21 cellular contexts compared by ENCODE assay signal in the genomic region with DNA sequence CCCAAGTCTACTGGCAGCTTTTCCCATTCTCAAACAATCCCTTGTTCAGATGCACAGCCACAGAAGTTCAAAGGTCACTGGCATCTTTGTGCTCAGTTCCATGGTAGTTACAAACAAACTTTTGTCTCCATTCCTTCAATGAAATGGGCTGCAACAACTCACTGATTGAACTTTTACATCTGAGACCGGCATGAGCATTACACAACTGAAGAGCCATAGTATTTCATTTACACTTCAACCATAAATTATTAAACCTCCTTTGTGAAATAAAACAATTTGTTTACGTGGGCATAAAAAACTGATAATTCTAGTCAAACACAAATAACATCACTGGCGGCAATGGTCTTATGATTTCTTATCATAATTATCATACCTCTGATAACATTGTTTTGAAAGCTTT.
A peak's percentile ranks its signal among the peaks of the same experiment; 100 is the strongest.
DNase-seq lines count a peak whose midpoint lies in the region; ATAC-seq and TF ChIP-seq lines count a peak whose summit lies in the region.
"Had no signal": no experiment of that assay in that cellular context is flagged by ENCODE, and none has a peak within 500 bp of the region (broad histone marks: within the 10 kb centered on the region; RNA-seq: fewer than 3 reads in every experiment).

No MANE protein-coding gene starts in this region.

- H3K27me3 ChIP-seq in Loucy (ENCODE audit: insufficient read depth, low read length, poor library complexity, severe bottlenecking) = no peaks in the 10 kb centered on the region
- no peaks in the 10 kb centered on the region for H3K27me3 ChIP-seq in fibroblast of lung (ENCODE audit: control insufficient read depth, insufficient read depth, low read length)
- no peaks in the 10 kb centered on the region for H3K27me3 ChIP-seq in mesendoderm (ENCODE audit: insufficient read depth, low read length, poor library complexity)
- H3K27me3 ChIP-seq: ascending aorta had no signal

- H2BK5ac ChIP-seq in mesendoderm (ENCODE audit: low read length) = no peak overlapping the region

- peak overlapping the region; percentile 40 for H3K18ac ChIP-seq in mesendoderm (ENCODE audit: low read length)

- no peak overlapping the region for H4K8ac ChIP-seq in mesendoderm (ENCODE audit: low read depth, low read length)

- no peaks in the 10 kb centered on the region for H3F3A ChIP-seq in Loucy (ENCODE audit: low read depth)

- H3K4me2 ChIP-seq in Loucy (ENCODE audit: low read depth, low read length, poor library complexity, severe bottlenecking) (peak overlapping the region; percentile 21), fibroblast of lung (ENCODE audit: extremely low read depth, insufficient read depth, low read length) (no peak overlapping the region), mesendoderm (ENCODE audit: low read length) (no peak overlapping the region)

- H3K9me2 ChIP-seq in Loucy (replicated peaks; ENCODE audit: low read depth, low read length) = no peaks in the 10 kb centered on the region

- no peak for TF ChIP-seq CTCF in Loucy (conservative IDR thresholded peaks at IDR 0.05; ENCODE audit: low read length)
- no peak for TF ChIP-seq CTCF in fibroblast of lung (conservative IDR thresholded peaks at IDR 0.05 in 1 of 2, IDR thresholded peaks at IDR 0.05 in 1 of 2; ENCODE audit: low read depth in 1 of 2, low read length in 2 of 2)

- no peak overlapping the region for H2BK15ac ChIP-seq in mesendoderm (replicated peaks; ENCODE audit: low read depth)

- H3K4me1 ChIP-seq in Loucy (ENCODE audit: insufficient read depth, low read length, poor library complexity, severe bottlenecking) = peaks cover 49% of the 10 kb centered on the region
- no peaks in the 10 kb centered on the region for H3K4me1 ChIP-seq in fibroblast of lung (ENCODE audit: control insufficient read depth, extremely low read depth, insufficient read depth, low read length)
- peaks cover 3% of the 10 kb centered on the region for H3K4me1 ChIP-seq in mesendoderm (ENCODE audit: control insufficient read depth, low read depth, low read length)

- H2AFZ ChIP-seq in Loucy (ENCODE audit: low read length) (no peak overlapping the region), fibroblast of lung (ENCODE audit: low read length) (no peak overlapping the region)

- H3K36me3 ChIP-seq in Loucy (ENCODE audit: insufficient read depth, low read length) (no peaks in the 10 kb centered on the region), fibroblast of lung (ENCODE audit: control insufficient read depth, insufficient read depth, low read length) (no peaks in the 10 kb centered on the region), mesendoderm (ENCODE audit: control insufficient read depth, insufficient read depth, low read length) (no peaks in the 10 kb centered on the region)
- H3K36me3 ChIP-seq: ascending aorta had no signal

- no peak for ATAC-seq in GM21423 (IDR thresholded peaks at IDR 0.05; ENCODE audit: unreplicated experiment)
- ATAC-seq: naive thymus-derived CD8-positive, alpha-beta T cell had no signal

- H3K79me1 ChIP-seq in mesendoderm (ENCODE audit: low read length) = peaks cover 5% of the 10 kb centered on the region

- DNase-seq in fibroblast of lung (ENCODE audit: low read depth in 2 of 2) (peak; percentile 40 to 49), mesendoderm (peak; percentile 40), substantia nigra (lab: John Stamatoyannopoulos, UW) (peak in 28 of 49 donors; percentile 20 to 79 (median 30)), NCI-H774 (lab: John Stamatoyannopoulos, UW) (no peak), NCI-H82 (lab: John Stamatoyannopoulos, UW) (no peak)
- DNase-seq: activated CD4-positive, alpha-beta T cell treated with anti-CD3 and anti-CD28 coated beads for 4 hours; activated CD8-positive, alpha-beta memory T cell treated with anti-CD3 and anti-CD28 coated beads, Interleukin-2, amount 50 U/mL, for 48 hours; activated naive CD4-positive, alpha-beta T cell; AML-193; dermis blood vessel endothelial cell; GOT3; left cardiac atrium; naive thymus-derived CD8-positive, alpha-beta T cell; NCI-H1694; NCI-H446 treated with DMSO at 0.1 percent for 48 hours; right cardiac atrium; SHP77 treated with DMSO at 0.1 percent for 48 hours; stimulated activated CD4-positive, alpha-beta T cell treated with anti-CD3 and anti-CD28 coated beads, Interleukin-1b, Interleukin-23, amount 100 ng/mL, for 48 hours had no signal

- H3K79me2 ChIP-seq in Loucy (ENCODE audit: insufficient read depth, low read length) (peaks cover 91% of the 10 kb centered on the region), fibroblast of lung (ENCODE audit: control insufficient read depth, insufficient read depth, low read length) (no peaks in the 10 kb centered on the region), mesendoderm (ENCODE audit: control insufficient read depth, insufficient read depth, low read length) (peaks cover 2% of the 10 kb centered on the region)

- H3K23ac ChIP-seq in mesendoderm (ENCODE audit: low read length) = no peak overlapping the region

- H4K5ac ChIP-seq in mesendoderm (ENCODE audit: low read length) = no peak overlapping the region

- no peak overlapping the region for H3K4me3 ChIP-seq in Loucy (ENCODE audit: low read length, poor library complexity, severe bottlenecking)
- no peak overlapping the region for H3K4me3 ChIP-seq in fibroblast of lung (replicated peaks in 1 of 4; ENCODE audit: control extremely low read depth in 1 of 4, insufficient read depth in 1 of 4, low read depth in 3 of 4, low read length in 4 of 4)
- H3K4me3 ChIP-seq in mesendoderm (ENCODE audit: low read length) = no peak overlapping the region
- H3K4me3 ChIP-seq: ascending aorta had no signal

- H3K27ac ChIP-seq in fibroblast of lung (ENCODE audit: insufficient read depth, low read length) = no peak overlapping the region
- no peak overlapping the region for H3K27ac ChIP-seq in mesendoderm (ENCODE audit: low read depth, low read length)
- no peak overlapping the region for H3K27ac ChIP-seq in substantia nigra (ENCODE audit: low read depth, low read length, poor library complexity, severe bottlenecking)
- H3K27ac ChIP-seq: ascending aorta had no signal

- H3K9ac ChIP-seq in Loucy (ENCODE audit: low read depth, low read length, poor library complexity, severe bottlenecking) (no peak overlapping the region), fibroblast of lung (ENCODE audit: insufficient read depth, low read length) (no peak overlapping the region), mesendoderm (ENCODE audit: low read length) (no peak overlapping the region)

- no CpG with 5 or more reads among the region's 3 CpGs for WGBS in mesendoderm (ENCODE audit: extremely low coverage, insufficient coverage, low lambda C conversion rate)

- H2AK5ac ChIP-seq in mesendoderm (ENCODE audit: low read length) = no peak overlapping the region

- H2BK120ac ChIP-seq in mesendoderm (ENCODE audit: low read depth, low read length) = no peak overlapping the region

- no peak overlapping the region for H3K4ac ChIP-seq in mesendoderm (ENCODE audit: low read depth, low read length)

- H3K56ac ChIP-seq in mesendoderm (ENCODE audit: low read length) = no peak overlapping the region

- H3K9me3 ChIP-seq in Loucy (ENCODE audit: insufficient read depth, low read depth, low read length) = no peaks in the 10 kb centered on the region
- H3K9me3 ChIP-seq in fibroblast of lung (ENCODE audit: control insufficient read depth, insufficient read depth, low read depth, low read length) = no peaks in the 10 kb centered on the region
- H3K9me3 ChIP-seq: ascending aorta had no signal

- H4K20me1 ChIP-seq in Loucy (ENCODE audit: insufficient read depth, low read length, poor library complexity, severe bottlenecking) = no peaks in the 10 kb centered on the region
- no peaks in the 10 kb centered on the region for H4K20me1 ChIP-seq in fibroblast of lung (ENCODE audit: control insufficient read depth, extremely low read depth, insufficient read depth, low read length)

Comparison
In these comparisons a context has a peak if more than half of its experiments do, and no peak if none do; other contexts are left out.
1. DNase-seq: peak in fibroblast of lung (2 of 2), mesendoderm (single experiment) and substantia nigra (28 of 49); none in NCI-H774 (single experiment) and NCI-H82 (single experiment).